3 cellular contexts compared by ENCODE assay signal in the genomic region with DNA sequence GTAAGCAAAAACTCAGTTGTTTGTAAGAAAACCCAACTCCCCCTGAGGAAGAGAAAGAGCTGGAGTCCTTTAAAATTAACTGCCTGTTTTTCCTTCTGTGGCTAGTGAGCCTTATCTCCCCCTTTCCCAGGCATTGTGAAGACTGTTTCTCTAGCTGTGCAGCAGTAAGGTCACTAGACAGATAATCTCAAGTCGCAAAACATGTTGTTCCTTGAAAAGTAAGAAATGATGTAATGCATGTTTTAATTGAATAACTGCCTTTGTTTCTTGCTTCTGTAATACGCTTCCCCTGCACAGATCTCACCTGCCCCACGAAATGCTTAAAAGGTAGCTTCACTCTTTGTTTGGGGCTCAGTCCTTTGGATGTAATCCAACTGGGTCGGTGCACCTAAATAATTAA.
TF ChIP-seq lines count a peak whose summit lies in the region.

No MANE protein-coding gene starts in this region.

TF ChIP-seq in A549, 52 proteins besides CTCF, POLR2A, EP300 and RAD21:
- TF ChIP-seq TFCP2L1 (CRISPR knock-in tag; IDR thresholded peaks at IDR 0.05), result no peak
- TF ChIP-seq, protein P1, sequence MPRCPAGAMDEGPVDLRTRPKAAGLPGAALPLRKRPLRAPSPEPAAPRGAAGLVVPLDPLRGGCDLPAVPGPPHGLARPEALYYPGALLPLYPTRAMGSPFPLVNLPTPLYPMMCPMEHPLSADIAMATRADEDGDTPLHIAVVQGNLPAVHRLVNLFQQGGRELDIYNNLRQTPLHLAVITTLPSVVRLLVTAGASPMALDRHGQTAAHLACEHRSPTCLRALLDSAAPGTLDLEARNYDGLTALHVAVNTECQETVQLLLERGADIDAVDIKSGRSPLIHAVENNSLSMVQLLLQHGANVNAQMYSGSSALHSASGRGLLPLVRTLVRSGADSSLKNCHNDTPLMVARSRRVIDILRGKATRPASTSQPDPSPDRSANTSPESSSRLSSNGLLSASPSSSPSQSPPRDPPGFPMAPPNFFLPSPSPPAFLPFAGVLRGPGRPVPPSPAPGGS (IDR thresholded peaks at IDR 0.05), result no peak
- TF ChIP-seq RNF2 (IDR thresholded peaks at IDR 0.05; ENCODE audit: borderline replicate concordance, low read depth), result no peak
- TF ChIP-seq EHF (CRISPR knock-in tag; IDR thresholded peaks at IDR 0.05), result no peak
- no peak for TF ChIP-seq ZFP36 (IDR thresholded peaks at IDR 0.05; ENCODE audit: borderline replicate concordance, partially characterized antibody)
- TF ChIP-seq HOXA7 (CRISPR knock-in tag; IDR thresholded peaks at IDR 0.05), result no peak
- TF ChIP-seq, protein P2, sequence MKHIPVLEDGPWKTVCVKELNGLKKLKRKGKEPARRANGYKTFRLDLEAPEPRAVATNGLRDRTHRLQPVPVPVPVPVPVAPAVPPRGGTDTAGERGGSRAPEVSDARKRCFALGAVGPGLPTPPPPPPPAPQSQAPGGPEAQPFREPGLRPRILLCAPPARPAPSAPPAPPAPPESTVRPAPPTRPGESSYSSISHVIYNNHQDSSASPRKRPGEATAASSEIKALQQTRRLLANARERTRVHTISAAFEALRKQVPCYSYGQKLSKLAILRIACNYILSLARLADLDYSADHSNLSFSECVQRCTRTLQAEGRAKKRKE (CRISPR knock-in tag; IDR thresholded peaks at IDR 0.05; ENCODE audit: low read depth), result no peak
- TF ChIP-seq CHD4 (IDR thresholded peaks at IDR 0.05; ENCODE audit: borderline replicate concordance), result no peak
- TF ChIP-seq MYC (IDR thresholded peaks at IDR 0.05; ENCODE audit: borderline replicate concordance, low read length), result no peak
- no peak for TF ChIP-seq TP53 (CRISPR knock-in tag; IDR thresholded peaks at IDR 0.05)
- TF ChIP-seq ZNF302 (CRISPR knock-in tag; IDR thresholded peaks at IDR 0.05), result no peak
- TF ChIP-seq GATA3 (IDR thresholded peaks at IDR 0.05; ENCODE audit: borderline replicate concordance), result no peak
- no peak for TF ChIP-seq EHMT2 (IDR thresholded peaks at IDR 0.05; ENCODE audit: low read depth)
- TF ChIP-seq KDM5A (IDR thresholded peaks at IDR 0.05), result no peak
- no peak for TF ChIP-seq CBX2 (IDR thresholded peaks at IDR 0.05; ENCODE audit: borderline replicate concordance, low read depth)
- TF ChIP-seq RARB (CRISPR knock-in tag; IDR thresholded peaks at IDR 0.05), result no peak

TF ChIP-seq in K562, 482 proteins besides CTCF, POLR2A, EP300 and RAD21 (continues in another document):
- TF ChIP-seq TAL1 (IDR thresholded peaks at IDR 0.05) (peak; percentile 43; the same call in 1 of the 2 replicates), PML (IDR thresholded peaks at IDR 0.05; ENCODE audit: low read length) (no peak), TRIM24 (IDR thresholded peaks at IDR 0.05) (0 out of 4 replicates have a peak, but pooled peaks of 1 of the 2 experiments have one; percentile 11), ZNF134 (CRISPR knock-in tag; conservative IDR thresholded peaks at IDR 0.05) (no peak), ESRRB (CRISPR knock-in tag; IDR thresholded peaks at IDR 0.05; ENCODE audit: borderline replicate concordance) (no peak), ZNF644 (tag; IDR thresholded peaks at IDR 0.05; ENCODE audit: low read depth) (no peak), ZC3H11A (IDR thresholded peaks at IDR 0.05; ENCODE audit: low read depth, low read length) (no peak), DPF2 (IDR thresholded peaks at IDR 0.05) (0 out of 2 replicates have a peak, but pooled peaks have one; percentile 24), ZNF696 (CRISPR knock-in tag; conservative IDR thresholded peaks at IDR 0.05) (no peak), ARID1B (IDR thresholded peaks at IDR 0.05) (peak; percentile 48), SRF (CRISPR knock-in tag; IDR thresholded peaks at IDR 0.05) (no peak), CBFA2T3 (IDR thresholded peaks at IDR 0.05) (peak; percentile 45), ZNF3 (CRISPR knock-in tag; IDR thresholded peaks at IDR 0.05) (no peak), ZNF121 (CRISPR knock-in tag; conservative IDR thresholded peaks at IDR 0.05) (no peak), POLR2B (IDR thresholded peaks at IDR 0.05; ENCODE audit: low read depth, partially characterized antibody) (no peak), POLR2G (IDR thresholded peaks at IDR 0.05; ENCODE audit: low read depth, low read length) (no peak), SMARCE1 (IDR thresholded peaks at IDR 0.05) (0 out of 2 replicates have a peak, but pooled peaks have one; percentile 24), ZNF57 (CRISPR knock-in tag; IDR thresholded peaks at IDR 0.05) (no peak), SOX6 (IDR thresholded peaks at IDR 0.05) (0 out of 2 replicates have a peak, but pooled peaks have one; percentile 36)
- TF ChIP-seq, protein P3, sequence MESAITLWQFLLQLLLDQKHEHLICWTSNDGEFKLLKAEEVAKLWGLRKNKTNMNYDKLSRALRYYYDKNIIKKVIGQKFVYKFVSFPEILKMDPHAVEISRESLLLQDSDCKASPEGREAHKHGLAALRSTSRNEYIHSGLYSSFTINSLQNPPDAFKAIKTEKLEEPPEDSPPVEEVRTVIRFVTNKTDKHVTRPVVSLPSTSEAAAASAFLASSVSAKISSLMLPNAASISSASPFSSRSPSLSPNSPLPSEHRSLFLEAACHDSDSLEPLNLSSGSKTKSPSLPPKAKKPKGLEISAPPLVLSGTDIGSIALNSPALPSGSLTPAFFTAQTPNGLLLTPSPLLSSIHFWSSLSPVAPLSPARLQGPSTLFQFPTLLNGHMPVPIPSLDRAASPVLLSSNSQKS (CRISPR knock-in tag; IDR thresholded peaks at IDR 0.05), result no peak
- TF ChIP-seq, protein P4, sequence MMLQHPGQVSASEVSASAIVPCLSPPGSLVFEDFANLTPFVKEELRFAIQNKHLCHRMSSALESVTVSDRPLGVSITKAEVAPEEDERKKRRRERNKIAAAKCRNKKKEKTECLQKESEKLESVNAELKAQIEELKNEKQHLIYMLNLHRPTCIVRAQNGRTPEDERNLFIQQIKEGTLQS (IDR thresholded peaks at IDR 0.05), result peak; percentile 52
- TF ChIP-seq, protein P4 (CRISPR knock-in tag; conservative IDR thresholded peaks at IDR 0.05), result no peak
- TF ChIP-seq, protein P5, sequence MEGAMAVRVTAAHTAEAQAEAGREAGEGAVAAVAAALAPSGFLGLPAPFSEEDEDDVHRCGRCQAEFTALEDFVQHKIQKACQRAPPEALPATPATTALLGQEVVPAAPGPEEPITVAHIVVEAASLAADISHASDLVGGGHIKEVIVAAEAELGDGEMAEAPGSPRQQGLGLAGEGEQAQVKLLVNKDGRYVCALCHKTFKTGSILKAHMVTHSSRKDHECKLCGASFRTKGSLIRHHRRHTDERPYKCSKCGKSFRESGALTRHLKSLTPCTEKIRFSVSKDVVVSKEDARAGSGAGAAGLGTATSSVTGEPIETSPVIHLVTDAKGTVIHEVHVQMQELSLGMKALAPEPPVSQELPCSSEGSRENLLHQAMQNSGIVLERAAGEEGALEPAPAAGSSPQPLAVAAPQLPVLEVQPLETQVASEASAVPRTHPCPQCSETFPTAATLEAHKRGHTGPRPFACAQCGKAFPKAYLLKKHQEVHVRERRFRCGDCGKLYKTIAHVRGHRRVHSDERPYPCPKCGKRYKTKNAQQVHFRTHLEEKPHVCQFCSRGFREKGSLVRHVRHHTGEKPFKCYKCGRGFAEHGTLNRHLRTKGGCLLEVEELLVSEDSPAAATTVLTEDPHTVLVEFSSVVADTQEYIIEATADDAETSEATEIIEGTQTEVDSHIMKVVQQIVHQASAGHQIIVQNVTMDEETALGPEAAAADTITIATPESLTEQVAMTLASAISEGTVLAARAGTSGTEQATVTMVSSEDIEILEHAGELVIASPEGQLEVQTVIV (CRISPR knock-in tag; IDR thresholded peaks at IDR 0.05; ENCODE audit: borderline replicate concordance), result no peak
- TF ChIP-seq, protein P6, sequence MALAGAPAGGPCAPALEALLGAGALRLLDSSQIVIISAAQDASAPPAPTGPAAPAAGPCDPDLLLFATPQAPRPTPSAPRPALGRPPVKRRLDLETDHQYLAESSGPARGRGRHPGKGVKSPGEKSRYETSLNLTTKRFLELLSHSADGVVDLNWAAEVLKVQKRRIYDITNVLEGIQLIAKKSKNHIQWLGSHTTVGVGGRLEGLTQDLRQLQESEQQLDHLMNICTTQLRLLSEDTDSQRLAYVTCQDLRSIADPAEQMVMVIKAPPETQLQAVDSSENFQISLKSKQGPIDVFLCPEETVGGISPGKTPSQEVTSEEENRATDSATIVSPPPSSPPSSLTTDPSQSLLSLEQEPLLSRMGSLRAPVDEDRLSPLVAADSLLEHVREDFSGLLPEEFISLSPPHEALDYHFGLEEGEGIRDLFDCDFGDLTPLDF (CRISPR knock-in tag; IDR thresholded peaks at IDR 0.05), result no peak

TF ChIP-seq in SK-N-SH, 30 proteins besides CTCF, POLR2A, EP300 and RAD21:
- TF ChIP-seq RXRA (IDR thresholded peaks at IDR 0.05; ENCODE audit: borderline replicate concordance, low read depth) (no peak), TAF1 (IDR thresholded peaks at IDR 0.05; ENCODE audit: borderline replicate concordance, low read depth, low read length) (no peak), NRF1 (IDR thresholded peaks at IDR 0.05; ENCODE audit: low read depth, low read length) (no peak)
- TF ChIP-seq, protein P7, sequence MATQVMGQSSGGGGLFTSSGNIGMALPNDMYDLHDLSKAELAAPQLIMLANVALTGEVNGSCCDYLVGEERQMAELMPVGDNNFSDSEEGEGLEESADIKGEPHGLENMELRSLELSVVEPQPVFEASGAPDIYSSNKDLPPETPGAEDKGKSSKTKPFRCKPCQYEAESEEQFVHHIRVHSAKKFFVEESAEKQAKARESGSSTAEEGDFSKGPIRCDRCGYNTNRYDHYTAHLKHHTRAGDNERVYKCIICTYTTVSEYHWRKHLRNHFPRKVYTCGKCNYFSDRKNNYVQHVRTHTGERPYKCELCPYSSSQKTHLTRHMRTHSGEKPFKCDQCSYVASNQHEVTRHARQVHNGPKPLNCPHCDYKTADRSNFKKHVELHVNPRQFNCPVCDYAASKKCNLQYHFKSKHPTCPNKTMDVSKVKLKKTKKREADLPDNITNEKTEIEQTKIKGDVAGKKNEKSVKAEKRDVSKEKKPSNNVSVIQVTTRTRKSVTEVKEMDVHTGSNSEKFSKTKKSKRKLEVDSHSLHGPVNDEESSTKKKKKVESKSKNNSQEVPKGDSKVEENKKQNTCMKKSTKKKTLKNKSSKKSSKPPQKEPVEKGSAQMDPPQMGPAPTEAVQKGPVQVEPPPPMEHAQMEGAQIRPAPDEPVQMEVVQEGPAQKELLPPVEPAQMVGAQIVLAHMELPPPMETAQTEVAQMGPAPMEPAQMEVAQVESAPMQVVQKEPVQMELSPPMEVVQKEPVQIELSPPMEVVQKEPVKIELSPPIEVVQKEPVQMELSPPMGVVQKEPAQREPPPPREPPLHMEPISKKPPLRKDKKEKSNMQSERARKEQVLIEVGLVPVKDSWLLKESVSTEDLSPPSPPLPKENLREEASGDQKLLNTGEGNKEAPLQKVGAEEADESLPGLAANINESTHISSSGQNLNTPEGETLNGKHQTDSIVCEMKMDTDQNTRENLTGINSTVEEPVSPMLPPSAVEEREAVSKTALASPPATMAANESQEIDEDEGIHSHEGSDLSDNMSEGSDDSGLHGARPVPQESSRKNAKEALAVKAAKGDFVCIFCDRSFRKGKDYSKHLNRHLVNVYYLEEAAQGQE (IDR thresholded peaks at IDR 0.05; ENCODE audit: low read depth, low read length), result no peak
- TF ChIP-seq, protein P8, sequence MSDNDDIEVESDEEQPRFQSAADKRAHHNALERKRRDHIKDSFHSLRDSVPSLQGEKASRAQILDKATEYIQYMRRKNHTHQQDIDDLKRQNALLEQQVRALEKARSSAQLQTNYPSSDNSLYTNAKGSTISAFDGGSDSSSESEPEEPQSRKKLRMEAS (IDR thresholded peaks at IDR 0.05; ENCODE audit: low read depth), result no peak
